8 cellular contexts compared by ENCODE assay signal in genomic region chr4:77155631-77156345, GRCh38. TPM values are rescaled to one million over a fixed set of nuclear protein-coding genes. Genes with fewer than 3 reads are reported as not detected.
DNase-seq lines count a peak whose midpoint lies in the region; ATAC-seq and TF ChIP-seq lines count a peak whose summit lies in the region.

No MANE protein-coding gene starts in this region.

- peak overlapping the region; percentile 99 to 100 (median 99) for H3K27ac Mint-ChIP-seq in brain

- H3K9ac ChIP-seq in mucosa of stomach (ENCODE audit: low read length), result peak overlapping the region; percentile 93

- DNase-seq in Ammon's horn (ENCODE audit: low spot score) (peak; percentile 18), iPS-NIHi7 (ENCODE audit: extremely low spot score) (no peak), ureter (ENCODE audit: low spot score) (no peak)
- no peak for DNase-seq in Jurkat, Clone E6-1 (ENCODE audit: low read depth, low spot score)

- peaks cover 16% of the 10 kb centered on the region for H3K4me1 ChIP-seq in mucosa of stomach (ENCODE audit: control insufficient read depth, insufficient read depth, low read length)

- no peak for ATAC-seq in GM21529 (IDR thresholded peaks at IDR 0.05; ENCODE audit: unreplicated experiment)
- ATAC-seq in GM19328 (IDR thresholded peaks at IDR 0.05; ENCODE audit: unreplicated experiment), result no peak

- H3K27me3 ChIP-seq in mucosa of stomach (ENCODE audit: control insufficient read depth, insufficient read depth, low read length), result no peaks in the 10 kb centered on the region

- H3K36me3 ChIP-seq in mucosa of stomach (ENCODE audit: control insufficient read depth, insufficient read depth, low read length), result no peaks in the 10 kb centered on the region

- H3K4me3 ChIP-seq in Jurkat, Clone E6-1 (ENCODE audit: low read length), result peak overlapping the region; percentile 90
- H3K4me3 ChIP-seq in mucosa of stomach (ENCODE audit: low read length), result no peak overlapping the region

- H3K4me1 Mint-ChIP-seq in brain, result peaks cover 54% of the 10 kb centered on the region

- peaks cover 25% of the 10 kb centered on the region for H3K36me3 Mint-ChIP-seq in brain

- peaks cover 0 to 8% (median 0%) of the 10 kb centered on the region in 5 experiments for H3K9me3 Mint-ChIP-seq in brain

- H3K4me3 Mint-ChIP-seq in brain, result peak overlapping the region; percentile 96 to 98 (median 97)

- TF ChIP-seq CTCF in brain (conservative IDR thresholded peaks at IDR 0.05), result no peak

- H3K9me3 ChIP-seq in mucosa of stomach (ENCODE audit: control insufficient read depth, low read length), result no peaks in the 10 kb centered on the region

- peaks cover 13% of the 10 kb centered on the region for H3K27me3 Mint-ChIP-seq in brain

RNA-seq across cellular contexts. Expression of gene CCNG2, which starts 1.2 kb away (rescaled TPM):
- polyA plus RNA-seq in Jurkat, Clone E6-1 (2012; ENCODE audit: insufficient read depth, insufficient read length), result 44.0 TPM
- 19.9 TPM for polyA plus RNA-seq in brain (ENCODE audit: insufficient read depth, low read depth, low replicate concordance)
- 60.9 TPM for total RNA-seq in ureter
